1 cellular context compared by ENCODE assay signal in genomic region chr6:137234505-137234863, GRCh38.
TF ChIP-seq lines count a peak whose summit lies in the region.

No MANE protein-coding gene starts in this region.

TF ChIP-seq in GM12878, 131 proteins besides CTCF, POLR2A, EP300 and RAD21 (continued from another document):
- no peak for TF ChIP-seq PKNOX1 (IDR thresholded peaks at IDR 0.05)
- TF ChIP-seq CBX3 (IDR thresholded peaks at IDR 0.05; ENCODE audit: borderline replicate concordance, low read depth), result no peak
- TF ChIP-seq CBX5 (IDR thresholded peaks at IDR 0.05; ENCODE audit: low read depth), result 0 out of 2 replicates have a peak, but pooled peaks have one; percentile 69
- no peak for TF ChIP-seq SMAD5 (IDR thresholded peaks at IDR 0.05; ENCODE audit: low read depth)
- TF ChIP-seq WRNIP1 (IDR thresholded peaks at IDR 0.05; ENCODE audit: borderline replicate concordance, low read depth, low read length), result no peak
- TF ChIP-seq TARDBP (IDR thresholded peaks at IDR 0.05; ENCODE audit: borderline replicate concordance), result no peak
